Comparison of ENCODE assay signal across 9 cellular contexts in the genomic region with DNA sequence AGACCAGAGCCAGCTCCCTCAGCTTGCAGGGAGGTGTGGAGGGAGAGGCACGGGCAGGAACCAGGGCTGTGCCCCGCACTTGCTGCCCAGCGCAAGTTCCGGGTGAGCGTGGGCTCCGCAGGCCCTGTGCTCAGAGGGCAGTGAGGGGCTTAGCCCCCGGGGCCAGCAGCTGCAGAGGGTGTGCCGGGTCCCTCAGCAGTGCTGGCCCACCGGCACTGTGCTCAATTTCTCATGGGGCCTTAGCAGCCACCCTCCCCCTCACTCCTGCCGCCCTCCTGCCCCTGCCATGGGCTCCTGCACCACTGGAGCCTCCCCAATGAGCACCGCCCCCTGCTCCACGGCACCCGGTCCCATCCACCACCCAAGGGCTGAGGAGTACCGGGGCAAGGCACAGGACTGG.
"Had no signal": no experiment of that assay in that cellular context is flagged by ENCODE, and none has a peak within 500 bp of the region (broad histone marks: within the 10 kb centered on the region; RNA-seq: fewer than 3 reads in every experiment).

No MANE protein-coding gene starts in this region.

- H3K4me1 ChIP-seq: HAP-1 had no signal

- H3K9me3 ChIP-seq: HAP-1 had no signal

- H3K4me2 ChIP-seq: GM23338 had no signal

- H3K4me3 Mint-ChIP-seq: GM23338, H9, HFFc6 had no signal

- H3K9ac ChIP-seq: GM23248 had no signal

- H2AFZ ChIP-seq: GM23248, GM23338 had no signal

- H3K4me3 ChIP-seq: GM23248, GM23338, HAP-1 had no signal

- DNase-seq: GM23248, GOT3, H7, H9, HCEC 1CT, HFFc6 had no signal

- H3K27ac Mint-ChIP-seq: GM23338, H9, HFFc6 had no signal

- H3K27ac ChIP-seq: GM23248 had no signal

- H3K36me3 ChIP-seq: HAP-1 had no signal

- ATAC-seq: GM23338, HCT116 had no signal
